Comparison of ENCODE assay signal across 8 cellular contexts in the genomic region with DNA sequence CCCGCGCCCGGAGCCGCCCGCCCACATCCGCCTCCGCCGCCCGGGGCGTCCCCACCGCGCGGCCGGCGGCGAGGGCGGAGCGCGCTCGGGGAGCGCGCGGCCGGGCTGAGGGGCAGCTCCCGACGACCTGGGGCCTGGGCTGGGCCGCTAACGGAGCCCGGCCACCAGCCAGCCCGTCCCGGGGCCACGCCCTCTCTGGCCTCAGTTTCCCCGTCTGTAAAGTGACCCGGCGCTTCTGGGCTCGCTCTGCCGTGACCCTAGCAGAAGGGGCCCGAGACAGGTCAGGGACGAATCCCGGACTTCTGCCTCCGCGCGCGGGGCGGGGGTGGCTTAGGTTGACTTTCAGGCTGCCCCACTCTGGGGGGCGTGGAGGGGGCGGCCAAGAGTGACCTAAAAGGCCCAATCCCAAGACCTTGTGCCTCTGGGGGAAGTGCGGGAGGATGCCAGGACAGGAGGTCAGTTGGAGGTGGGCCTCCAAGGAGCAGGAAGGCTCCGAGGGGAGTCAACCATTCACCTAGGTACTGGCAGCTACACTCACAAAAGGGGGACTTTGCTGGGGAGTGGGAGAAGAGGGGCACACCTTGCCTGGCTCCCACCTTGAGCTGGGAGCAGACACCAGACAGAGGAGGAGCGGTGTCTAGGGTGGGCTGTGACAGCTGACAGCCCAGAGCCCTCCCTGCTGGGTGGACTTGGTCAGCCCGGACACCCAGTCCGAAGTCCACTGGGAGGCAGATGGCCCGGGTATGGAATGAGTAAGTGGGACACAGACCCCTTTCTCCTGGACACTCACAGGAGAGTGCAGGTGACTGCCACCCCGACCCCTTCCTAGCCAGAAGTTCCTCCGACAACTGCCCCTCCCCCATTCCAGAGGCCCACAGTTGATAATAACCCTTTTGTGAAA. TPM values are rescaled to one million over a fixed set of nuclear protein-coding genes. Genes with fewer than 3 reads are reported as not detected.
A peak's percentile ranks its signal among the peaks of the same experiment; 100 is the strongest.
DNase-seq lines count a peak whose midpoint lies in the region; ATAC-seq and TF ChIP-seq lines count a peak whose summit lies in the region.

No MANE protein-coding gene starts in this region.

- H3K4me1 ChIP-seq in muscle layer of duodenum (ENCODE audit: control insufficient read depth in 1 of 2, insufficient read depth in 2 of 2, low read length in 2 of 2) = peaks cover 23 to 35% of the 10 kb centered on the region in 2 donors
- peaks cover 57% of the 10 kb centered on the region for H3K4me1 ChIP-seq in testis

- no peak for TF ChIP-seq POLR2A in testis (IDR thresholded peaks at IDR 0.05)

- H3K9me3 ChIP-seq in muscle layer of duodenum (ENCODE audit: control insufficient read depth in 1 of 2, low read length in 2 of 2) = no peaks in the 10 kb centered on the region
- H3K9me3 ChIP-seq in testis = no peaks in the 10 kb centered on the region

- peak; percentile 69 for DNase-seq in stimulated activated CD4-positive, alpha-beta T cell treated with anti-CD3 and anti-CD28 coated beads, Interleukin-12 subunit alpha, Interleukin-12 subunit beta, amount 100 ng/mL, for 4 hours
- DNase-seq in stimulated activated CD4-positive, alpha-beta T cell treated with anti-CD3 and anti-CD28 coated beads, Interleukin-1b, Interleukin-23, amount 100 ng/mL, for 48 hours = no peak
- DNase-seq in LNCaP clone FGC (ENCODE audit: low read depth) (no peak), epithelial cell of esophagus (ENCODE audit: low read depth) (peak; percentile 54), testis (peak; percentile 43)
- DNase-seq in activated CD8-positive, alpha-beta memory T cell treated with anti-CD3 and anti-CD28 coated beads, Interleukin-2, amount 50 U/mL, for 48 hours = peak; percentile 80

- H3K27ac ChIP-seq in muscle layer of duodenum (ENCODE audit: low read length) = peak overlapping the region; percentile 31
- peak overlapping the region; percentile 80 to 88 for H3K27ac ChIP-seq in testis

- 19 to 59% methylated on average over 7 to 22 of the region's 55 CpGs for WGBS in testis, 2 donors

- H3K4me3 ChIP-seq in LNCaP clone FGC (ENCODE audit: low read depth, low read length) (peak overlapping the region; percentile 58), epithelial cell of esophagus (ENCODE audit: low read length) (peak overlapping the region; percentile 43), muscle layer of duodenum (ENCODE audit: low read depth in 1 of 2, low read length in 2 of 2) (peak overlapping the region; percentile 16 to 55), testis (peak overlapping the region; percentile 32 to 49)

- intact Hi-C loops in testis (cut with DNase I; ENCODE audit: low total_unique reads) = no loop called here

- no peaks in the 10 kb centered on the region for H3K27me3 ChIP-seq in muscle layer of duodenum (ENCODE audit: low read depth, low read length)
- no peaks in the 10 kb centered on the region for H3K27me3 ChIP-seq in testis

- ATAC-seq in HG03565 (IDR thresholded peaks at IDR 0.05; ENCODE audit: unreplicated experiment) = no peak

- H3K36me3 ChIP-seq in muscle layer of duodenum (ENCODE audit: control insufficient read depth in 1 of 2, insufficient read depth in 2 of 2, low read length in 2 of 2) (peaks cover 0 to 7% of the 10 kb centered on the region in 2 donors), testis (ENCODE audit: low read depth, missing control alignments) (no peaks in the 10 kb centered on the region)

- TF ChIP-seq CTCF in LNCaP clone FGC (IDR thresholded peaks at IDR 0.05; ENCODE audit: control insufficient read depth, extremely low read depth, insufficient read depth) (no peak), epithelial cell of esophagus (IDR thresholded peaks at IDR 0.05; ENCODE audit: insufficient read depth, low read depth, low read length, missing control alignments) (no peak), testis (IDR thresholded peaks at IDR 0.05) (no peak)

RNA-seq across cellular contexts. Expression of gene AKT1, which starts 0.5 kb away (rescaled TPM):
- total RNA-seq in testis = 100 to 1,000 TPM; 106 to 125 TPM
- polyA plus RNA-seq in testis (ENCODE audit: insufficient read depth, low read depth, low replicate concordance) = 68.2 TPM

RNA-seq across cellular contexts. Expression of gene ZBTB42, which starts 4.9 kb away (rescaled TPM):
- 1 to 10 TPM; 6.1 to 8.4 TPM for total RNA-seq in testis
- 7.1 TPM for polyA plus RNA-seq in testis (ENCODE audit: insufficient read depth, low read depth, low replicate concordance)

RNA-seq across cellular contexts. Expression of gene SIVA1, which starts 43.1 kb away (rescaled TPM):
- 100 to 1,000 TPM; 236 to 247 TPM for total RNA-seq in testis
- 99.5 TPM for polyA plus RNA-seq in testis (ENCODE audit: insufficient read depth, low read depth, low replicate concordance)

Comparison
In these comparisons a context has a peak if more than half of its experiments do, and no peak if none do; other contexts are left out.
1. DNase-seq: peak in stimulated activated CD4-positive, alpha-beta T cell treated with anti-CD3 and anti-CD28 coated beads, Interleukin-12 subunit alpha, Interleukin-12 subunit beta, amount 100 ng/mL, for 4 hours (single experiment), activated CD8-positive, alpha-beta memory T cell treated with anti-CD3 and anti-CD28 coated beads, Interleukin-2, amount 50 U/mL, for 48 hours (single experiment), epithelial cell of esophagus (single experiment) and testis (single experiment); none in stimulated activated CD4-positive, alpha-beta T cell treated with anti-CD3 and anti-CD28 coated beads, Interleukin-1b, Interleukin-23, amount 100 ng/mL, for 48 hours (single experiment) and LNCaP clone FGC (single experiment).
2. Peak in every context shown above with its lines, with median percentiles within 50 percentile points of each other: H3K4me3 ChIP-seq.